ENCODE assay signal across 23 cellular contexts in genomic region chr11:134863294-134863693, GRCh38.
DNase-seq lines count a peak whose midpoint lies in the region; ATAC-seq, FAIRE-seq and TF ChIP-seq lines count a peak whose summit lies in the region.
"Had no signal": no experiment of that assay in that cellular context is flagged by ENCODE, and none has a peak within 500 bp of the region (broad histone marks: within the 10 kb centered on the region; RNA-seq: fewer than 3 reads in every experiment).

No MANE protein-coding gene starts in this region.

- no peak for TF ChIP-seq CTCF in stomach (IDR thresholded peaks at IDR 0.05)

- no peaks in the 10 kb centered on the region for H3K4me1 ChIP-seq in stomach

- peaks cover 0 to 24% (median 0%) of the 10 kb centered on the region in 3 donors for H3K27me3 ChIP-seq in stomach
- H3K27me3 ChIP-seq: BLaER1 treated with 17β-estradiol and CSF1 and Interleukin-3, amounts not matched to agents 10 nM and 100 nM had no signal

- no peak for FAIRE-seq in urothelium cell line (lab: Jason Lieb, UNC)
- FAIRE-seq: HTR-8/SVneo had no signal

- DNase-seq in NCI-H510A treated with DMSO at 0.1 percent for 48 hours (lab: John Stamatoyannopoulos, UW) (peak; percentile 38), NCI-H510A (lab: John Stamatoyannopoulos, UW) (no peak), RPMI8226 (peak; percentile 14), kidney tubule cell (ENCODE audit: low spot score) (peak; percentile 36), urothelium cell line (ENCODE audit: low spot score) (peak; percentile 18), foreskin melanocyte (no peak), stomach (no peak)
- DNase-seq: 8988T; Calu3; CD4-positive, alpha-beta memory T cell; EL; H9; KG1; NCI-H1092 treated with DMSO at 0.1 percent for 48 hours; NCI-H2081; NCI-H446; NCI-H69; NK-92 treated with Interleukin-12 subunit alpha and Interleukin-12 subunit beta, amount 100 ng/mL, for 24 hours; T-helper 1 cell had no signal

- ATAC-seq in GM19455 (IDR thresholded peaks at IDR 0.05; ENCODE audit: unreplicated experiment) = no peak

- no peaks in the 10 kb centered on the region for H3K36me3 ChIP-seq in stomach
- H3K36me3 ChIP-seq: BLaER1 treated with 17β-estradiol and CSF1 and Interleukin-3, amounts not matched to agents 10 nM and 100 nM; SJCRH30 had no signal

- no peak for TF ChIP-seq POLR2A in stomach (IDR thresholded peaks at IDR 0.05)

- WGBS in stomach, 5 donors = 17 to 45% (median 38%) methylated on average over 1 to 9 of the region's 9 CpGs

- no peak overlapping the region for H3K27ac ChIP-seq in stomach
- H3K27ac ChIP-seq: BLaER1 treated with 17β-estradiol and CSF1 and Interleukin-3, amounts not matched to agents 10 nM and 100 nM; SJCRH30 had no signal

- no peaks in the 10 kb centered on the region for H3K9me3 ChIP-seq in stomach
- H3K9me3 ChIP-seq: BLaER1 treated with 17β-estradiol and CSF1 and Interleukin-3, amounts not matched to agents 10 nM and 100 nM; SJCRH30 had no signal

- intact Hi-C loops in stomach (cut with DNase I; ENCODE audit: low total_unique reads) = no loop called here

- no peak for TF ChIP-seq EP300 in stomach (IDR thresholded peaks at IDR 0.05)

- no peak overlapping the region for H3K4me3 ChIP-seq in stomach
- H3K4me3 ChIP-seq: BLaER1 treated with 17β-estradiol and CSF1 and Interleukin-3, amounts not matched to agents 10 nM and 100 nM; SJCRH30 had no signal

Comparison
In these comparisons a context has a peak if more than half of its experiments do, and no peak if none do; other contexts are left out.
1. DNase-seq: peak in NCI-H510A treated with DMSO at 0.1 percent for 48 hours (single experiment), RPMI8226 (single experiment), kidney tubule cell (single experiment) and urothelium cell line (single experiment); none in NCI-H510A (single experiment), foreskin melanocyte (single experiment) and stomach (single experiment).